16 cellular contexts compared by ENCODE assay signal in genomic region chr17:27891841-27892240, GRCh38. TPM values are rescaled to one million over a fixed set of nuclear protein-coding genes. Genes with fewer than 3 reads are reported as not detected.
DNase-seq lines count a peak whose midpoint lies in the region; ATAC-seq and TF ChIP-seq lines count a peak whose summit lies in the region.
"Had no signal": no experiment of that assay in that cellular context is flagged by ENCODE, and none has a peak within 500 bp of the region (broad histone marks: within the 10 kb centered on the region; RNA-seq: fewer than 3 reads in every experiment).

No MANE protein-coding gene starts in this region.

- H3K27ac ChIP-seq in parathyroid adenoma: no peak overlapping the region
- H3K27ac ChIP-seq: GM23248, RWPE1 had no signal

- H3K27ac Mint-ChIP-seq in activated naive CD4-positive, alpha-beta T cell treated with anti-CD3 and anti-CD28 coated beads, Interleukin-2, amount 50 U/mL, for 24 hours: no peak overlapping the region
- no peak overlapping the region for H3K27ac Mint-ChIP-seq in activated naive CD4-positive, alpha-beta T cell treated with anti-CD3 and anti-CD28 coated beads, Interleukin-2, amount 50 U/mL, for 72 hours
- no peak overlapping the region for H3K27ac Mint-ChIP-seq in T-cell
- H3K27ac Mint-ChIP-seq in mesothelial cell of epicardium: no peak overlapping the region

- H3K9me3 ChIP-seq in parathyroid adenoma (ENCODE audit: control insufficient read depth, low read length): no peaks in the 10 kb centered on the region

- H3K4me2 ChIP-seq in parathyroid adenoma (ENCODE audit: low read length): peak overlapping the region; percentile 84

- H3K79me2 ChIP-seq in parathyroid adenoma: no peaks in the 10 kb centered on the region

- H3K4me1 Mint-ChIP-seq in activated naive CD4-positive, alpha-beta T cell treated with anti-CD3 and anti-CD28 coated beads, Interleukin-2, amount 50 U/mL, for 24 hours: peaks cover 34% of the 10 kb centered on the region
- H3K4me1 Mint-ChIP-seq in T-cell (peaks cover 17 to 28% (median 22%) of the 10 kb centered on the region in 3 donors), mesothelial cell of epicardium (peaks cover 26% of the 10 kb centered on the region)

- H3K27me3 Mint-ChIP-seq in activated naive CD4-positive, alpha-beta T cell treated with anti-CD3 and anti-CD28 coated beads, Interleukin-2, amount 50 U/mL, for 24 hours: peaks cover 8% of the 10 kb centered on the region
- H3K27me3 Mint-ChIP-seq in T-cell (peaks cover 8 to 20% of the 10 kb centered on the region in 2 donors), mesothelial cell of epicardium (ENCODE audit: low read depth) (peaks cover 7% of the 10 kb centered on the region)

- CTCF ChIA-PET in T-cell (lab: Charles Lee): interaction anchor here in 1 of 2 donors (0.5 to 4.0 kb wide), 2 partner anchors 85 to 621 kb away, joined by 4 to 94 read pairs; no protein-coding TSS in a partner anchor

- H3K4me3 ChIP-seq in parathyroid adenoma (ENCODE audit: low read depth, low read length): no peak overlapping the region

- no peaks in the 10 kb centered on the region for H3K9me3 Mint-ChIP-seq in activated naive CD4-positive, alpha-beta T cell treated with anti-CD3 and anti-CD28 coated beads, Interleukin-2, amount 50 U/mL, for 24 hours
- H3K9me3 Mint-ChIP-seq in activated naive CD4-positive, alpha-beta T cell treated with anti-CD3 and anti-CD28 coated beads, Interleukin-2, amount 50 U/mL, for 72 hours: no peaks in the 10 kb centered on the region
- H3K9me3 Mint-ChIP-seq in T-cell: no peaks in the 10 kb centered on the region
- H3K9me3 Mint-ChIP-seq in mesothelial cell of epicardium: no peaks in the 10 kb centered on the region

- no peak overlapping the region for H3K9ac ChIP-seq in parathyroid adenoma

- H3K4me1 ChIP-seq in parathyroid adenoma: peaks cover 22% of the 10 kb centered on the region

- DNase-seq in activated naive CD4-positive, alpha-beta T cell treated with anti-CD3 and anti-CD28 coated beads, Interleukin-2, amount 50 U/mL, for 72 hours (ENCODE audit: low spot score in 2 of 2): no peak
- no peak for DNase-seq in T-cell
- DNase-seq in mesothelial cell of epicardium (ENCODE audit: low spot score in 2 of 2, unreplicated experiment in 2 of 2): no peak
- DNase-seq in NCI-H1417 treated with DMSO at 0.1 percent for 48 hours (lab: John Stamatoyannopoulos, UW): no peak
- DNase-seq in NCI-H510A (lab: John Stamatoyannopoulos, UW): no peak
- DNase-seq in GM20000 (ENCODE audit: low spot score): no peak
- DNase-seq: DMS79, GM23248, HCEC 1CT, MV-4-11, NCI-H1417, NCI-H1930 had no signal

- peaks cover 2% of the 10 kb centered on the region for H3K36me3 Mint-ChIP-seq in activated naive CD4-positive, alpha-beta T cell treated with anti-CD3 and anti-CD28 coated beads, Interleukin-2, amount 50 U/mL, for 24 hours
- no peaks in the 10 kb centered on the region for H3K36me3 Mint-ChIP-seq in activated naive CD4-positive, alpha-beta T cell treated with anti-CD3 and anti-CD28 coated beads, Interleukin-2, amount 50 U/mL, for 72 hours
- H3K36me3 Mint-ChIP-seq in T-cell: peaks cover 4% of the 10 kb centered on the region
- H3K36me3 Mint-ChIP-seq in mesothelial cell of epicardium: no peaks in the 10 kb centered on the region
- H3K36me3 Mint-ChIP-seq: CD14-positive monocyte had no signal

- H3K36me3 ChIP-seq in parathyroid adenoma (ENCODE audit: control insufficient read depth, insufficient read depth, low read length): no peaks in the 10 kb centered on the region

- TF ChIP-seq CTCF in mesothelial cell of epicardium (IDR thresholded peaks at IDR 0.05; ENCODE audit: unreplicated experiment): no peak
- TF ChIP-seq CTCF in parathyroid adenoma (IDR thresholded peaks at IDR 0.05): no peak
- TF ChIP-seq CTCF in GM20000 (IDR thresholded peaks at IDR 0.05; ENCODE audit: extremely low read depth, missing control alignments): no peak

- H2AFZ ChIP-seq in parathyroid adenoma: no peak overlapping the region

- peak overlapping the region; percentile 89 for H3K4me3 Mint-ChIP-seq in activated naive CD4-positive, alpha-beta T cell treated with anti-CD3 and anti-CD28 coated beads, Interleukin-2, amount 50 U/mL, for 24 hours
- peak overlapping the region in 2 of 3 donors; percentile 79 to 80 for H3K4me3 Mint-ChIP-seq in T-cell
- H3K4me3 Mint-ChIP-seq in mesothelial cell of epicardium: peak overlapping the region; percentile 72

- POLR2A ChIA-PET in T-cell (lab: Charles Lee): interaction anchor here in 1 of 2 donors (0.6 kb wide), 1 partner anchor 13 kb away, joined by 3 read pairs; no protein-coding TSS in a partner anchor

- no peaks in the 10 kb centered on the region for H3K27me3 ChIP-seq in parathyroid adenoma (ENCODE audit: control insufficient read depth, insufficient read depth, low read length)

- ATAC-seq in activated naive CD4-positive, alpha-beta T cell treated with anti-CD3 and anti-CD28 coated beads, Interleukin-2, amount 50 U/mL, for 72 hours: no peak
- ATAC-seq in T-cell (replicated peaks in 1 of 4): no peak

RNA-seq across cellular contexts. Expression of gene LYRM9, which starts 1.3 kb away (rescaled TPM):
- total RNA-seq in activated naive CD4-positive, alpha-beta T cell treated with anti-CD3 and anti-CD28 coated beads, Interleukin-2, amount 50 U/mL, for 72 hours: 1 to 10 TPM; 1.3 to 4.4 TPM
- 10 to 100 TPM; 11.7 to 19.2 (median 14.2) TPM for total RNA-seq in T-cell
- 24.3 to 26.6 TPM (median 24.4 TPM) in 3 replicates for total RNA-seq in mesothelial cell of epicardium
